Comparison of ENCODE assay signal across 1 cellular context in the genomic region with DNA sequence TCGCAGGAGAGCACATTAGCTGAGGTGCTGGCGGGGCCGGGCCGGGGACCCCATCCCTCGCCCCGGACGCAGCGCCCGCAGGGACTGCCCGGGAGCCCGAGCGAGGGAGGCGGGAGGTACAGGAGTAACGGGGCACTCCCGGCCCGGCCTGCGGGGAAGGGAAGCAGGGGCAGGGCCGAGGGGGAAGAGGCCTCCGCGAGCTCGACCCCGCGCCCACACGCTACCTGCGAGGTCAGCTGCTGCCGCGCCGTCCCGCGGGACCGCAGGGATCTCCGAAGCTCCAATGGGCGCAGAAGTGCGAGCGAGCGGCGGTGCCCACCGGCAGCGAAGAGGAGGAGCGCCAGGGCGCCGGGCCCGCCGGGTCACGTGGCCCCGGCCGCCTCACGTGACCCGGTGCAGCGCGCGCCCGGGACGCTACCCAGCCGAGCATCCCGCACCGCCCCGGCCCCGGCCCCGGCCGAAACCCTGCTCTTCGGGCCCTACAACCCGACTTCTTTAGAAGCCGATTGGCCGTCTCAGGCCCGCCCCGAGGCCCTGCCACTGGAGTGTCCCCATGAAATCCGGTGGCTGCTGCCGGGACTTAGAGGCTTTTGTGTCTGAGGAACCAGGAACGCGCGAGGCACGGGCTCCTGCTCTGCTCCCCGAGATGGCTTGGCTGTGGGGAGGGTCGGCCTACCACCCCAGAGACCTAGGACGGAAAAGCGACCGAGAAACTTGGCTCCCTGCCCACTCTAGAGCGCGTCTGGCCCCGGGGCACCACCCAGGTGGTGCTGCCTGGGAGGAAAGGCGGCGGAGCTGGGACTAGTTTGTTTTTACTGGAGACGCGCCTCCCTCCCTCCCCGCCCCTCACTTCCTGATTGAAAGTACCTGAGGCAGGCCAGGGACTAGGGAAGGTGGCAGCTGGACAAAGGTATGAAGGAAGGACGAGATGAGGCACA.
TF ChIP-seq lines count a peak whose summit lies in the region.

Gene RCBTB1, minus strand, starts transcription at position 339 of the 938 bp plus-strand sequence. CDS start 18,279 bp downstream, outside the sequence.

TF ChIP-seq in HepG2, 621 proteins besides CTCF, POLR2A, EP300 and RAD21 (continued from another document and continues in another):
- TF ChIP-seq ZNF609 (CRISPR knock-in tag; IDR thresholded peaks at IDR 0.05; ENCODE audit: borderline replicate concordance) (peak; percentile 7; the same call in 1 of the 2 replicates), ZBTB37 (CRISPR knock-in tag; IDR thresholded peaks at IDR 0.05) (no peak), MBD4 (IDR thresholded peaks at IDR 0.05; ENCODE audit: borderline replicate concordance, low read length) (no peak), ARNT2 (CRISPR knock-in tag; IDR thresholded peaks at IDR 0.05; ENCODE audit: low read depth) (peak; percentile 94), ZFP36L1 (CRISPR knock-in tag; IDR thresholded peaks at IDR 0.05) (no peak), ZZZ3 (CRISPR knock-in tag; IDR thresholded peaks at IDR 0.05; ENCODE audit: borderline replicate concordance) (no peak), NR2C2 (CRISPR knock-in tag; IDR thresholded peaks at IDR 0.05; ENCODE audit: borderline replicate concordance) (peak; percentile 30; the same call in 1 of the 2 replicates), ZNF251 (CRISPR knock-in tag; IDR thresholded peaks at IDR 0.05) (no peak), ZNF430 (CRISPR knock-in tag; IDR thresholded peaks at IDR 0.05) (peak; percentile 74; the same call in 1 of the 2 replicates), KAT8 (CRISPR knock-in tag; IDR thresholded peaks at IDR 0.05) (peak; percentile 55), TFDP2 (CRISPR knock-in tag; IDR thresholded peaks at IDR 0.05) (peak; percentile 69), ZNF362 (CRISPR knock-in tag; IDR thresholded peaks at IDR 0.05; ENCODE audit: borderline replicate concordance) (no peak), HINFP (CRISPR knock-in tag; IDR thresholded peaks at IDR 0.05; ENCODE audit: low read depth) (no peak; the same call in 1 of the 2 replicates), ZNF790 (CRISPR knock-in tag; IDR thresholded peaks at IDR 0.05; ENCODE audit: borderline replicate concordance) (peak; percentile 64; the same call in 1 of the 2 replicates), ZNF672 (CRISPR knock-in tag; IDR thresholded peaks at IDR 0.05) (no peak), RFX5 (IDR thresholded peaks at IDR 0.05; ENCODE audit: low read depth, low read length) (0 out of 2 replicates have a peak, but pooled peaks have one; percentile 12), ZNF619 (CRISPR knock-in tag; IDR thresholded peaks at IDR 0.05) (0 out of 2 replicates have a peak, but pooled peaks have one; percentile 29), FOXA1 (IDR thresholded peaks at IDR 0.05) (no peak), FOXA1 (CRISPR knock-in tag; IDR thresholded peaks at IDR 0.05) (no peak), THYN1 (CRISPR knock-in tag; IDR thresholded peaks at IDR 0.05; ENCODE audit: borderline replicate concordance, low read depth) (0 out of 2 replicates have a peak, but pooled peaks have one; percentile 25), TSC22D2 (CRISPR knock-in tag; IDR thresholded peaks at IDR 0.05; ENCODE audit: borderline replicate concordance) (no peak), DNMT1 (CRISPR knock-in tag; IDR thresholded peaks at IDR 0.05) (peak; percentile 88), JDP2 (CRISPR knock-in tag; IDR thresholded peaks at IDR 0.05; ENCODE audit: borderline replicate concordance) (no peak)
- TF ChIP-seq, protein P1, sequence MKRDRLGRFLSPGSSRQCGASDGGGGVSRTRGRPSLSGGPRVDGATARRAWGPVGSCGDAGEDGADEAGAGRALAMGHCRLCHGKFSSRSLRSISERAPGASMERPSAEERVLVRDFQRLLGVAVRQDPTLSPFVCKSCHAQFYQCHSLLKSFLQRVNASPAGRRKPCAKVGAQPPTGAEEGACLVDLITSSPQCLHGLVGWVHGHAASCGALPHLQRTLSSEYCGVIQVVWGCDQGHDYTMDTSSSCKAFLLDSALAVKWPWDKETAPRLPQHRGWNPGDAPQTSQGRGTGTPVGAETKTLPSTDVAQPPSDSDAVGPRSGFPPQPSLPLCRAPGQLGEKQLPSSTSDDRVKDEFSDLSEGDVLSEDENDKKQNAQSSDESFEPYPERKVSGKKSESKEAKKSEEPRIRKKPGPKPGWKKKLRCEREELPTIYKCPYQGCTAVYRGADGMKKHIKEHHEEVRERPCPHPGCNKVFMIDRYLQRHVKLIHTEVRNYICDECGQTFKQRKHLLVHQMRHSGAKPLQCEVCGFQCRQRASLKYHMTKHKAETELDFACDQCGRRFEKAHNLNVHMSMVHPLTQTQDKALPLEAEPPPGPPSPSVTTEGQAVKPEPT (CRISPR knock-in tag; IDR thresholded peaks at IDR 0.05; ENCODE audit: low read depth): 0 out of 2 replicates have a peak, but pooled peaks have one; percentile 13
- TF ChIP-seq, protein P2, sequence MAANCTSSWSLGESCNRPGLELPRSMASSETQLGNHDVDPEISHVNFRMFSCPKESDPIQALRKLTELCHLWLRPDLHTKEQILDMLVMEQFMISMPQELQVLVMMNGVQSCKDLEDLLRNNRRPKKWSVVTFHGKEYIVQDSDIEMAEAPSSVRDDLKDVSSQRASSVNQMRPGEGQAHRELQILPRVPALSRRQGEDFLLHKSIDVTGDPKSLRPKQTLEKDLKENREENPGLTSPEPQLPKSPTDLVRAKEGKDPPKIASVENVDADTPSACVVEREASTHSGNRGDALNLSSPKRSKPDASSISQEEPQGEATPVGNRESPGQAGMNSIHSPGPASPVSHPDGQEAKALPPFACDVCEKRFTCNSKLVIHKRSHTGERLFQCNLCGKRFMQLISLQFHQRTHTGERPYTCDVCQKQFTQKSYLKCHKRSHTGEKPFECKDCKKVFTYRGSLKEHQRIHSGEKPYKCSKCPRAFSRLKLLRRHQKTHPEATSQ (CRISPR knock-in tag; IDR thresholded peaks at IDR 0.05; ENCODE audit: borderline replicate concordance): 0 out of 2 replicates have a peak, but pooled peaks have one; percentile 17
- TF ChIP-seq, protein P3, sequence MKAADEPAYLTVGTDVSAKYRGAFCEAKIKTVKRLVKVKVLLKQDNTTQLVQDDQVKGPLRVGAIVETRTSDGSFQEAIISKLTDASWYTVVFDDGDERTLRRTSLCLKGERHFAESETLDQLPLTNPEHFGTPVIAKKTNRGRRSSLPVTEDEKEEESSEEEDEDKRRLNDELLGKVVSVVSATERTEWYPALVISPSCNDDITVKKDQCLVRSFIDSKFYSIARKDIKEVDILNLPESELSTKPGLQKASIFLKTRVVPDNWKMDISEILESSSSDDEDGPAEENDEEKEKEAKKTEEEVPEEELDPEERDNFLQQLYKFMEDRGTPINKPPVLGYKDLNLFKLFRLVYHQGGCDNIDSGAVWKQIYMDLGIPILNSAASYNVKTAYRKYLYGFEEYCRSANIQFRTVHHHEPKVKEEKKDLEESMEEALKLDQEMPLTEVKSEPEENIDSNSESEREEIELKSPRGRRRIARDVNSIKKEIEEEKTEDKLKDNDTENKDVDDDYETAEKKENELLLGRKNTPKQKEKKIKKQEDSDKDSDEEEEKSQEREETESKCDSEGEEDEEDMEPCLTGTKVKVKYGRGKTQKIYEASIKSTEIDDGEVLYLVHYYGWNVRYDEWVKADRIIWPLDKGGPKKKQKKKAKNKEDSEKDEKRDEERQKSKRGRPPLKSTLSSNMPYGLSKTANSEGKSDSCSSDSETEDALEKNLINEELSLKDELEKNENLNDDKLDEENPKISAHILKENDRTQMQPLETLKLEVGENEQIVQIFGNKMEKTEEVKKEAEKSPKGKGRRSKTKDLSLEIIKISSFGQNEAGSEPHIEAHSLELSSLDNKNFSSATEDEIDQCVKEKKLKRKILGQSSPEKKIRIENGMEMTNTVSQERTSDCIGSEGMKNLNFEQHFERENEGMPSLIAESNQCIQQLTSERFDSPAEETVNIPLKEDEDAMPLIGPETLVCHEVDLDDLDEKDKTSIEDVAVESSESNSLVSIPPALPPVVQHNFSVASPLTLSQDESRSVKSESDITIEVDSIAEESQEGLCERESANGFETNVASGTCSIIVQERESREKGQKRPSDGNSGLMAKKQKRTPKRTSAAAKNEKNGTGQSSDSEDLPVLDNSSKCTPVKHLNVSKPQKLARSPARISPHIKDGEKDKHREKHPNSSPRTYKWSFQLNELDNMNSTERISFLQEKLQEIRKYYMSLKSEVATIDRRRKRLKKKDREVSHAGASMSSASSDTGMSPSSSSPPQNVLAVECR (CRISPR knock-in tag; IDR thresholded peaks at IDR 0.05; ENCODE audit: borderline replicate concordance): peak; percentile 95
- TF ChIP-seq, protein P4, sequence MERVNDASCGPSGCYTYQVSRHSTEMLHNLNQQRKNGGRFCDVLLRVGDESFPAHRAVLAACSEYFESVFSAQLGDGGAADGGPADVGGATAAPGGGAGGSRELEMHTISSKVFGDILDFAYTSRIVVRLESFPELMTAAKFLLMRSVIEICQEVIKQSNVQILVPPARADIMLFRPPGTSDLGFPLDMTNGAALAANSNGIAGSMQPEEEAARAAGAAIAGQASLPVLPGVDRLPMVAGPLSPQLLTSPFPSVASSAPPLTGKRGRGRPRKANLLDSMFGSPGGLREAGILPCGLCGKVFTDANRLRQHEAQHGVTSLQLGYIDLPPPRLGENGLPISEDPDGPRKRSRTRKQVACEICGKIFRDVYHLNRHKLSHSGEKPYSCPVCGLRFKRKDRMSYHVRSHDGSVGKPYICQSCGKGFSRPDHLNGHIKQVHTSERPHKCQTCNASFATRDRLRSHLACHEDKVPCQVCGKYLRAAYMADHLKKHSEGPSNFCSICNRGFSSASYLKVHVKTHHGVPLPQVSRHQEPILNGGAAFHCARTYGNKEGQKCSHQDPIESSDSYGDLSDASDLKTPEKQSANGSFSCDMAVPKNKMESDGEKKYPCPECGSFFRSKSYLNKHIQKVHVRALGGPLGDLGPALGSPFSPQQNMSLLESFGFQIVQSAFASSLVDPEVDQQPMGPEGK (CRISPR knock-in tag; IDR thresholded peaks at IDR 0.05): peak; percentile 39; the same call in 1 of the 2 replicates
